15 cellular contexts compared by ENCODE assay signal in the genomic region with DNA sequence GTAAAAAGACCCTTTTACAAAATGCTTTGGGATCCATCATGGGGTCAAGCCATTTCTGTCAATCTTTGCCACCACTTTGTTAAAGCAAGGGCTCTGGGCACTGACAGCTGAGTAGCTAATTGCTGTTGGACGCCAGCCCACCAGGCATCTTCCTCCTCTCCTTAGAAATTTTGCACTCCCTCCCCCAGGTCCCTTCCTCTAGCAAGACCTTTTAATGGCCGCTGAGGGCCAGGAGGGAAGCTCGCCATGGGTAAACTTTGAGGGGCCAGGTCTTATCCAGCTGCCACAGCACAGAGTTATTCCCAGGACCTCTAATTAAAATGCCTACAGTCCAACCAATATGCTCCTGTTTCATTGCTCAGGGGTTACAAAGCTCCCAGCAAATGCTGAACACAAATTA. TPM values are rescaled to one million over a fixed set of nuclear protein-coding genes. Genes with fewer than 3 reads are reported as not detected.
"Had no signal": no experiment of that assay in that cellular context is flagged by ENCODE, and none has a peak within 500 bp of the region (broad histone marks: within the 10 kb centered on the region; RNA-seq: fewer than 3 reads in every experiment).

No MANE protein-coding gene starts in this region.

- H3K9me3 Mint-ChIP-seq: activated CD4-positive, alpha-beta memory T cell treated with anti-CD3 and anti-CD28 coated beads for 36 hours; activated naive CD4-positive, alpha-beta T cell treated with anti-CD3 and anti-CD28 coated beads for 36 hours; stimulated activated memory B cell treated with anti-CD40 and anti-IgM and Interleukin-4, amounts not matched to agents 10 μg/mL and 1 μg/mL and 100 μg/mL, for 72 hours had no signal

- DNase-seq: activated CD4-positive, alpha-beta memory T cell treated with anti-CD3 and anti-CD28 coated beads for 36 hours; activated naive CD4-positive, alpha-beta T cell treated with anti-CD3 and anti-CD28 coated beads for 36 hours; dorsolateral prefrontal cortex; heart right ventricle; left colon; posterior cingulate gyrus; stimulated activated CD4-positive, alpha-beta T cell treated with anti-CD3 and anti-CD28 coated beads, Interleukin-2, amount 100 ng/mL, for 48 hours; T-helper 17 cell; WERI-Rb-1 had no signal

- H3K4me3 Mint-ChIP-seq: activated CD4-positive, alpha-beta memory T cell treated with anti-CD3 and anti-CD28 coated beads for 36 hours; activated naive CD4-positive, alpha-beta T cell treated with anti-CD3 and anti-CD28 coated beads for 36 hours; mesothelial cell of epicardium; stimulated activated memory B cell treated with anti-CD40 and anti-IgM and Interleukin-4, amounts not matched to agents 10 μg/mL and 1 μg/mL and 100 μg/mL, for 72 hours; T-helper 17 cell had no signal

- H3K36me3 Mint-ChIP-seq: activated CD4-positive, alpha-beta memory T cell treated with anti-CD3 and anti-CD28 coated beads for 36 hours; mesothelial cell of epicardium had no signal

- H3K27me3 Mint-ChIP-seq: activated CD4-positive, alpha-beta memory T cell treated with anti-CD3 and anti-CD28 coated beads for 36 hours; stimulated activated memory B cell treated with anti-CD40 and anti-IgM and Interleukin-4, amounts not matched to agents 10 μg/mL and 1 μg/mL and 100 μg/mL, for 72 hours; T-helper 17 cell had no signal

- ATAC-seq: gastroesophageal sphincter; heart right ventricle; left colon; stimulated activated memory B cell treated with anti-CD40 and anti-IgM and Interleukin-4, amounts not matched to agents 10 μg/mL and 1 μg/mL and 100 μg/mL, for 72 hours; T-helper 17 cell had no signal

- H3K27ac Mint-ChIP-seq: activated CD4-positive, alpha-beta memory T cell treated with anti-CD3 and anti-CD28 coated beads for 36 hours; activated naive CD4-positive, alpha-beta T cell treated with anti-CD3 and anti-CD28 coated beads for 36 hours; mesothelial cell of epicardium; stimulated activated memory B cell treated with anti-CD40 and anti-IgM and Interleukin-4, amounts not matched to agents 10 μg/mL and 1 μg/mL and 100 μg/mL, for 72 hours had no signal

RNA-seq across cellular contexts. Expression of gene SCML4, which starts 16.9 kb away (rescaled TPM):
- total RNA-seq: cardiac muscle cell, mesothelial cell of epicardium, myocyte, skeletal muscle tissue had no signal
